In genomic region chr5:111680737-111681413, GRCh38 we compare ENCODE assay signal across 1 cellular context.
TF ChIP-seq lines count a peak whose summit lies in the region.

No MANE protein-coding gene starts in this region.

TF ChIP-seq in HepG2, 621 proteins besides CTCF, POLR2A, EP300 and RAD21 (continued from another document and continues in another):
- TF ChIP-seq, protein P1, sequence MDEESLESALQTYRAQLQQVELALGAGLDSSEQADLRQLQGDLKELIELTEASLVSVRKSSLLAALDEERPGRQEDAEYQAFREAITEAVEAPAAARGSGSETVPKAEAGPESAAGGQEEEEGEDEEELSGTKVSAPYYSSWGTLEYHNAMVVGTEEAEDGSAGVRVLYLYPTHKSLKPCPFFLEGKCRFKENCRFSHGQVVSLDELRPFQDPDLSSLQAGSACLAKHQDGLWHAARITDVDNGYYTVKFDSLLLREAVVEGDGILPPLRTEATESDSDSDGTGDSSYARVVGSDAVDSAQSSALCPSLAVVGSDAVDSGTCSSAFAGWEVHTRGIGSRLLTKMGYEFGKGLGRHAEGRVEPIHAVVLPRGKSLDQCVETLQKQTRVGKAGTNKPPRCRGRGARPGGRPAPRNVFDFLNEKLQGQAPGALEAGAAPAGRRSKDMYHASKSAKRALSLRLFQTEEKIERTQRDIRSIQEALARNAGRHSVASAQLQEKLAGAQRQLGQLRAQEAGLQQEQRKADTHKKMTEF (CRISPR knock-in tag; IDR thresholded peaks at IDR 0.05) = 0 out of 2 replicates have a peak, but pooled peaks have one; percentile 23
- TF ChIP-seq ISL2 (CRISPR knock-in tag; IDR thresholded peaks at IDR 0.05) = 0 out of 2 replicates have a peak, but pooled peaks have one; percentile 33
- TF ChIP-seq ZNF24 (IDR thresholded peaks at IDR 0.05) = no peak
- peak; percentile 34; the same call in 1 of the 2 replicates for TF ChIP-seq TCF7 (IDR thresholded peaks at IDR 0.05; ENCODE audit: low read depth)
- peak; percentile 42; the same call in 1 of the 2 replicates for TF ChIP-seq CBX5 (CRISPR knock-in tag; IDR thresholded peaks at IDR 0.05; ENCODE audit: borderline replicate concordance)
- TF ChIP-seq, protein P2, sequence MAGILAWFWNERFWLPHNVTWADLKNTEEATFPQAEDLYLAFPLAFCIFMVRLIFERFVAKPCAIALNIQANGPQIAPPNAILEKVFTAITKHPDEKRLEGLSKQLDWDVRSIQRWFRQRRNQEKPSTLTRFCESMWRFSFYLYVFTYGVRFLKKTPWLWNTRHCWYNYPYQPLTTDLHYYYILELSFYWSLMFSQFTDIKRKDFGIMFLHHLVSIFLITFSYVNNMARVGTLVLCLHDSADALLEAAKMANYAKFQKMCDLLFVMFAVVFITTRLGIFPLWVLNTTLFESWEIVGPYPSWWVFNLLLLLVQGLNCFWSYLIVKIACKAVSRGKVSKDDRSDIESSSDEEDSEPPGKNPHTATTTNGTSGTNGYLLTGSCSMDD (CRISPR knock-in tag; IDR thresholded peaks at IDR 0.05) = no peak
- no peak for TF ChIP-seq MIER2 (CRISPR knock-in tag; IDR thresholded peaks at IDR 0.05)
- TF ChIP-seq ASH2L (IDR thresholded peaks at IDR 0.05; ENCODE audit: insufficient read length, low read depth, low read length) = peak; percentile 39
- TF ChIP-seq AHR (CRISPR knock-in tag; IDR thresholded peaks at IDR 0.05) = no peak
- TF ChIP-seq BCL3 (CRISPR knock-in tag; IDR thresholded peaks at IDR 0.05) = no peak
- 0 out of 2 replicates have a peak, but pooled peaks have one; percentile 50 for TF ChIP-seq ZNF644 (CRISPR knock-in tag; IDR thresholded peaks at IDR 0.05; ENCODE audit: low read depth)
- peak; percentile 23; the same call in 1 of the 2 replicates for TF ChIP-seq MEF2D (CRISPR knock-in tag; IDR thresholded peaks at IDR 0.05)
- peak; percentile 79 for TF ChIP-seq ZNF281 (CRISPR knock-in tag; IDR thresholded peaks at IDR 0.05; ENCODE audit: borderline replicate concordance)
- TF ChIP-seq, protein P3, sequence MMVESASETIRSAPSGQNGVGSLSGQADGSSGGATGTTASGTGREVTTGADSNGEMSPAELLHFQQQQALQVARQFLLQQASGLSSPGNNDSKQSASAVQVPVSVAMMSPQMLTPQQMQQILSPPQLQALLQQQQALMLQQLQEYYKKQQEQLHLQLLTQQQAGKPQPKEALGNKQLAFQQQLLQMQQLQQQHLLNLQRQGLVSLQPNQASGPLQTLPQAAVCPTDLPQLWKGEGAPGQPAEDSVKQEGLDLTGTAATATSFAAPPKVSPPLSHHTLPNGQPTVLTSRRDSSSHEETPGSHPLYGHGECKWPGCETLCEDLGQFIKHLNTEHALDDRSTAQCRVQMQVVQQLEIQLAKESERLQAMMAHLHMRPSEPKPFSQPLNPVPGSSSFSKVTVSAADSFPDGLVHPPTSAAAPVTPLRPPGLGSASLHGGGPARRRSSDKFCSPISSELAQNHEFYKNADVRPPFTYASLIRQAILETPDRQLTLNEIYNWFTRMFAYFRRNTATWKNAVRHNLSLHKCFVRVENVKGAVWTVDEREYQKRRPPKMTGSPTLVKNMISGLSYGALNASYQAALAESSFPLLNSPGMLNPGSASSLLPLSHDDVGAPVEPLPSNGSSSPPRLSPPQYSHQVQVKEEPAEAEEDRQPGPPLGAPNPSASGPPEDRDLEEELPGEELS (CRISPR knock-in tag; IDR thresholded peaks at IDR 0.05) = peak; percentile 50
- TF ChIP-seq SP5 (CRISPR knock-in tag; IDR thresholded peaks at IDR 0.05; ENCODE audit: borderline replicate concordance, low read depth) = peak; percentile 33; the same call in 1 of the 2 replicates
- TF ChIP-seq, protein P4, sequence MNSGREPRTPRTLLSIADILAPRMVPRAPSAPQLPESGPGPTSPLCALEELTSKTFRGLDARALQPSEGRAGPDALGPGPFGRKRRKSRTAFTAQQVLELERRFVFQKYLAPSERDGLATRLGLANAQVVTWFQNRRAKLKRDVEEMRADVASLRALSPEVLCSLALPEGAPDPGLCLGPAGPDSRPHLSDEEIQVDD (CRISPR knock-in tag; IDR thresholded peaks at IDR 0.05; ENCODE audit: borderline replicate concordance) = no peak
- 0 out of 2 replicates have a peak, but pooled peaks have one; percentile 36 for TF ChIP-seq ZFP90 (CRISPR knock-in tag; IDR thresholded peaks at IDR 0.05; ENCODE audit: borderline replicate concordance)
- no peak for TF ChIP-seq KAT8 (CRISPR knock-in tag; IDR thresholded peaks at IDR 0.05)
- TF ChIP-seq TARDBP (CRISPR knock-in tag; IDR thresholded peaks at IDR 0.05) = peak; percentile 39; the same call in 1 of the 2 replicates
- TF ChIP-seq TRIM22 (IDR thresholded peaks at IDR 0.05) = no peak
- peak; percentile 44 for TF ChIP-seq NR2F2 (IDR thresholded peaks at IDR 0.05; ENCODE audit: borderline replicate concordance, low read depth)
- TF ChIP-seq KMT2B (CRISPR knock-in tag; IDR thresholded peaks at IDR 0.05) = no peak
- TF ChIP-seq HDAC2 (CRISPR knock-in tag; IDR thresholded peaks at IDR 0.05) = peak; percentile 46; the same call in 1 of the 2 replicates
- no peak for TF ChIP-seq FOXK1 (CRISPR knock-in tag; IDR thresholded peaks at IDR 0.05; ENCODE audit: borderline replicate concordance, low read depth)
- TF ChIP-seq, protein P5, sequence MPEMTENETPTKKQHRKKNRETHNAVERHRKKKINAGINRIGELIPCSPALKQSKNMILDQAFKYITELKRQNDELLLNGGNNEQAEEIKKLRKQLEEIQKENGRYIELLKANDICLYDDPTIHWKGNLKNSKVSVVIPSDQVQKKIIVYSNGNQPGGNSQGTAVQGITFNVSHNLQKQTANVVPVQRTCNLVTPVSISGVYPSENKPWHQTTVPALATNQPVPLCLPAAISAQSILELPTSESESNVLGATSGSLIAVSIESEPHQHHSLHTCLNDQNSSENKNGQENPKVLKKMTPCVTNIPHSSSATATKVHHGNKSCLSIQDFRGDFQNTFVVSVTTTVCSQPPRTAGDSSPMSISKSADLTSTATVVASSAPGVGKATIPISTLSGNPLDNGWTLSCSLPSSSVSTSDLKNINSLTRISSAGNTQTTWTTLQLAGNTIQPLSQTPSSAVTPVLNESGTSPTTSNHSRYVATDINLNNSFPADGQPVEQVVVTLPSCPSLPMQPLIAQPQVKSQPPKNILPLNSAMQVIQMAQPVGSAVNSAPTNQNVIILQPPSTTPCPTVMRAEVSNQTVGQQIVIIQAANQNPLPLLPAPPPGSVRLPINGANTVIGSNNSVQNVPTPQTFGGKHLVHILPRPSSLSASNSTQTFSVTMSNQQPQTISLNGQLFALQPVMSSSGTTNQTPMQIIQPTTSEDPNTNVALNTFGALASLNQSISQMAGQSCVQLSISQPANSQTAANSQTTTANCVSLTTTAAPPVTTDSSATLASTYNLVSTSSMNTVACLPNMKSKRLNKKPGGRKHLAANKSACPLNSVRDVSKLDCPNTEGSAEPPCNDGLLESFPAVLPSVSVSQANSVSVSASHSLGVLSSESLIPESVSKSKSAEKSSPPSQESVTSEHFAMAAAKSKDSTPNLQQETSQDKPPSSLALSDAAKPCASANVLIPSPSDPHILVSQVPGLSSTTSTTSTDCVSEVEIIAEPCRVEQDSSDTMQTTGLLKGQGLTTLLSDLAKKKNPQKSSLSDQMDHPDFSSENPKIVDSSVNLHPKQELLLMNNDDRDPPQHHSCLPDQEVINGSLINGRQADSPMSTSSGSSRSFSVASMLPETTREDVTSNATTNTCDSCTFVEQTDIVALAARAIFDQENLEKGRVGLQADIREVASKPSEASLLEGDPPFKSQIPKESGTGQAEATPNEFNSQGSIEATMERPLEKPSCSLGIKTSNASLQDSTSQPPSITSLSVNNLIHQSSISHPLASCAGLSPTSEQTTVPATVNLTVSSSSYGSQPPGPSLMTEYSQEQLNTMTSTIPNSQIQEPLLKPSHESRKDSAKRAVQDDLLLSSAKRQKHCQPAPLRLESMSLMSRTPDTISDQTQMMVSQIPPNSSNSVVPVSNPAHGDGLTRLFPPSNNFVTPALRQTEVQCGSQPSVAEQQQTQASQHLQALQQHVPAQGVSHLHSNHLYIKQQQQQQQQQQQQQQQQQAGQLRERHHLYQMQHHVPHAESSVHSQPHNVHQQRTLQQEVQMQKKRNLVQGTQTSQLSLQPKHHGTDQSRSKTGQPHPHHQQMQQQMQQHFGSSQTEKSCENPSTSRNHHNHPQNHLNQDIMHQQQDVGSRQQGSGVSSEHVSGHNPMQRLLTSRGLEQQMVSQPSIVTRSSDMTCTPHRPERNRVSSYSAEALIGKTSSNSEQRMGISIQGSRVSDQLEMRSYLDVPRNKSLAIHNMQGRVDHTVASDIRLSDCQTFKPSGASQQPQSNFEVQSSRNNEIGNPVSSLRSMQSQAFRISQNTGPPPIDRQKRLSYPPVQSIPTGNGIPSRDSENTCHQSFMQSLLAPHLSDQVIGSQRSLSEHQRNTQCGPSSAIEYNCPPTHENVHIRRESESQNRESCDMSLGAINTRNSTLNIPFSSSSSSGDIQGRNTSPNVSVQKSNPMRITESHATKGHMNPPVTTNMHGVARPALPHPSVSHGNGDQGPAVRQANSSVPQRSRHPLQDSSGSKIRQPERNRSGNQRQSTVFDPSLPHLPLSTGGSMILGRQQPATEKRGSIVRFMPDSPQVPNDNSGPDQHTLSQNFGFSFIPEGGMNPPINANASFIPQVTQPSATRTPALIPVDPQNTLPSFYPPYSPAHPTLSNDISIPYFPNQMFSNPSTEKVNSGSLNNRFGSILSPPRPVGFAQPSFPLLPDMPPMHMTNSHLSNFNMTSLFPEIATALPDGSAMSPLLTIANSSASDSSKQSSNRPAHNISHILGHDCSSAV (CRISPR knock-in tag; IDR thresholded peaks at IDR 0.05; ENCODE audit: borderline replicate concordance) = no peak
- TF ChIP-seq MED8 (CRISPR knock-in tag; IDR thresholded peaks at IDR 0.05; ENCODE audit: insufficient replicate concordance) = no peak
- TF ChIP-seq ZNF33B (CRISPR knock-in tag; IDR thresholded peaks at IDR 0.05) = no peak
- TF ChIP-seq, protein P6, sequence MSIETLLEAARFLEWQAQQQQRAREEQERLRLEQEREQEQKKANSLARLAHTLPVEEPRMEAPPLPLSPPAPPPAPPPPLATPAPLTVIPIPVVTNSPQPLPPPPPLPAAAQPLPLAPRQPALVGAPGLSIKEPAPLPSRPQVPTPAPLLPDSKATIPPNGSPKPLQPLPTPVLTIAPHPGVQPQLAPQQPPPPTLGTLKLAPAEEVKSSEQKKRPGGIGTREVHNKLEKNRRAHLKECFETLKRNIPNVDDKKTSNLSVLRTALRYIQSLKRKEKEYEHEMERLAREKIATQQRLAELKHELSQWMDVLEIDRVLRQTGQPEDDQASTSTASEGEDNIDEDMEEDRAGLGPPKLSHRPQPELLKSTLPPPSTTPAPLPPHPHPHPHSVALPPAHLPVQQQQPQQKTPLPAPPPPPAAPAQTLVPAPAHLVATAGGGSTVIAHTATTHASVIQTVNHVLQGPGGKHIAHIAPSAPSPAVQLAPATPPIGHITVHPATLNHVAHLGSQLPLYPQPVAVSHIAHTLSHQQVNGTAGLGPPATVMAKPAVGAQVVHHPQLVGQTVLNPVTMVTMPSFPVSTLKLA (IDR thresholded peaks at IDR 0.05) = no peak
- no peak for TF ChIP-seq DPF2 (CRISPR knock-in tag; IDR thresholded peaks at IDR 0.05; ENCODE audit: borderline replicate concordance, low read depth)
- no peak for TF ChIP-seq SOX6 (IDR thresholded peaks at IDR 0.05)
- peak; percentile 67 for TF ChIP-seq SOX6 (CRISPR knock-in tag; IDR thresholded peaks at IDR 0.05)
- TF ChIP-seq ZNF704 (CRISPR knock-in tag; IDR thresholded peaks at IDR 0.05; ENCODE audit: borderline replicate concordance) = no peak
- TF ChIP-seq ZNF12 (CRISPR knock-in tag; IDR thresholded peaks at IDR 0.05) = peak; percentile 40; the same call in 1 of the 2 replicates
- no peak for TF ChIP-seq ZNF558 (CRISPR knock-in tag; IDR thresholded peaks at IDR 0.05; ENCODE audit: borderline replicate concordance)
